In the genomic region with DNA sequence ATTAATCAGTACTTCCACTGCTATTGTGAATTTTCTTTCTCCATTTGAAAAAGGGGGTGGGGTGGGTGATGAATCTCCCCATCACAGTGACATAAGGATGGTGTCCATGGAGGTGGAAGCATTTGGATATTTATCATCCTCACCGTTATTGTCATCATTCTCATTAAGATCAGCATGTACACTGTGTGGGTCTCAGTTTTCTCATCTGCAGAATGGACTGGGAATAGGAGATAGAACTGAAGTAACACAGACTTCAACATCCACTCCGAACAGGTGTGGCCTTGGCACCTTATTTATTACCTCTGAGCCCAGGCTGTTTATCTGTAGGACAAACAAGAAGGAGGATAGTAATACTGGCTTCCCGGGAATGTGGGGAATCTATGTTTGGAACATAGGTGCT, we compare ENCODE assay signal across 16 cellular contexts.
DNase-seq lines count a peak whose midpoint lies in the region; ATAC-seq and TF ChIP-seq lines count a peak whose summit lies in the region.
"Had no signal": no experiment of that assay in that cellular context is flagged by ENCODE, and none has a peak within 500 bp of the region (broad histone marks: within the 10 kb centered on the region; RNA-seq: fewer than 3 reads in every experiment).

No MANE protein-coding gene starts in this region.

- H3K4me3 ChIP-seq in cardiac muscle cell (no peak overlapping the region), A673 (ENCODE audit: low read depth, low read length, poor library complexity, severe bottlenecking) (no peak overlapping the region), mesenchymal stem cell (ENCODE audit: insufficient read depth in 1 of 2, low read depth in 1 of 2, low read length in 2 of 2) (no peak overlapping the region), psoas muscle (no peak overlapping the region), sigmoid colon (no peak overlapping the region)
- H3K4me3 ChIP-seq: BLaER1, HAP-1 had no signal

- no peak overlapping the region for H4K91ac ChIP-seq in mesenchymal stem cell (ENCODE audit: low read length)

- H3K4me2 ChIP-seq in mesenchymal stem cell (ENCODE audit: low read length, poor library complexity, severe bottlenecking), result no peak overlapping the region

- H3K18ac ChIP-seq in mesenchymal stem cell (ENCODE audit: low read depth in 1 of 2, low read length in 2 of 2), result no peak overlapping the region

- TF ChIP-seq CTCF in cardiac muscle cell (IDR thresholded peaks at IDR 0.05; ENCODE audit: low read depth, low read length), result no peak
- TF ChIP-seq CTCF in A673 (conservative IDR thresholded peaks at IDR 0.05; ENCODE audit: low read depth, low read length), result no peak
- TF ChIP-seq CTCF in psoas muscle (IDR thresholded peaks at IDR 0.05), result no peak
- no peak for TF ChIP-seq CTCF in sigmoid colon (IDR thresholded peaks at IDR 0.05)

- no peak overlapping the region for H2AFZ ChIP-seq in mesenchymal stem cell (ENCODE audit: low read depth, low read length)

- H3K4me1 ChIP-seq in cardiac muscle cell (ENCODE audit: low read depth), result peaks cover 41% of the 10 kb centered on the region
- H3K4me1 ChIP-seq in A673 (ENCODE audit: insufficient read depth, low read length, poor library complexity, severe bottlenecking), result peaks cover 41% of the 10 kb centered on the region
- no peaks in the 10 kb centered on the region for H3K4me1 ChIP-seq in mesenchymal stem cell (ENCODE audit: control insufficient read depth, insufficient read depth, low read depth, low read length)
- no peaks in the 10 kb centered on the region for H3K4me1 ChIP-seq in psoas muscle
- H3K4me1 ChIP-seq in sigmoid colon, result no peaks in the 10 kb centered on the region
- H3K4me1 ChIP-seq: HAP-1 had no signal

- no peak for ATAC-seq in left cardiac atrium
- ATAC-seq in psoas muscle, result no peak
- ATAC-seq in GM21367 (IDR thresholded peaks at IDR 0.05; ENCODE audit: unreplicated experiment), result no peak

- no peaks in the 10 kb centered on the region for H3K27me3 ChIP-seq in cardiac muscle cell
- H3K27me3 ChIP-seq in A673 (replicated peaks; ENCODE audit: insufficient read depth, low read depth, low read length, poor library complexity), result no peaks in the 10 kb centered on the region
- H3K27me3 ChIP-seq in mesenchymal stem cell (ENCODE audit: control insufficient read depth in 1 of 2, insufficient read depth in 1 of 2, low read length in 2 of 2), result no peaks in the 10 kb centered on the region
- H3K27me3 ChIP-seq in psoas muscle (ENCODE audit: insufficient read depth in 3 of 3, low read length in 2 of 3), result no peaks in the 10 kb centered on the region
- H3K27me3 ChIP-seq in sigmoid colon, result no peaks in the 10 kb centered on the region
- H3K27me3 ChIP-seq: BLaER1 had no signal

- H2BK5ac ChIP-seq in mesenchymal stem cell (ENCODE audit: low read depth, low read length, poor library complexity, severe bottlenecking), result no peak overlapping the region

- peaks cover 3% of the 10 kb centered on the region for H3K79me1 ChIP-seq in mesenchymal stem cell (replicated peaks; ENCODE audit: low read length, poor library complexity, severe bottlenecking)

- H3K27ac ChIP-seq in cardiac muscle cell (peak overlapping the region; percentile 84), A673 (ENCODE audit: low read depth, low read length, poor library complexity, severe bottlenecking) (peak overlapping the region; percentile 51), mesenchymal stem cell (ENCODE audit: low read length, poor library complexity, severe bottlenecking) (no peak overlapping the region), psoas muscle (peak overlapping the region; percentile 27), sigmoid colon (peak overlapping the region in 1 of 4 donors; percentile 52)
- H3K27ac ChIP-seq: 22Rv1, BLaER1, HL-60 had no signal

- no peak overlapping the region for H4K8ac ChIP-seq in mesenchymal stem cell (ENCODE audit: low read length)

- H3K14ac ChIP-seq in mesenchymal stem cell (ENCODE audit: low read length in 2 of 2), result no peak overlapping the region

- H2AK5ac ChIP-seq in mesenchymal stem cell (ENCODE audit: low read length, severe bottlenecking), result no peak overlapping the region

- no peak overlapping the region for H3K23ac ChIP-seq in mesenchymal stem cell (ENCODE audit: low read length in 2 of 2)

- no TSS peak for BruUV-seq in A673 (replicated peaks; lab: Mats Ljungman, UMichigan)

- H2BK120ac ChIP-seq in mesenchymal stem cell (ENCODE audit: low read depth, low read length), result no peak overlapping the region

- peak overlapping the region; percentile 65 for H3K9ac ChIP-seq in mesenchymal stem cell (ENCODE audit: low read length)
- H3K9ac ChIP-seq: BLaER1 had no signal

- no peaks in the 10 kb centered on the region for H3K9me3 ChIP-seq in cardiac muscle cell (ENCODE audit: low read depth)
- no peaks in the 10 kb centered on the region for H3K9me3 ChIP-seq in A673 (ENCODE audit: low read depth, low read length, poor library complexity, severe bottlenecking)
- H3K9me3 ChIP-seq in mesenchymal stem cell (ENCODE audit: control insufficient read depth, low read length), result no peaks in the 10 kb centered on the region
- no peaks in the 10 kb centered on the region for H3K9me3 ChIP-seq in psoas muscle
- H3K9me3 ChIP-seq in sigmoid colon, result no peaks in the 10 kb centered on the region
- H3K9me3 ChIP-seq: BLaER1, HAP-1 had no signal

- intact Hi-C loops in left cardiac atrium (cut with DNase I), result no loop called here
- intact Hi-C loops in A673 (cut with micrococcal nuclease; ENCODE audit: unreplicated experiment), result no loop called here
- intact Hi-C loops in psoas muscle (cut with DNase I), result loop anchor here in 1 of 2 donors (5.0 kb wide), 1 partner anchor 48 kb away; no protein-coding TSS in a partner anchor
- intact Hi-C loops in sigmoid colon (cut with DNase I), result no loop called here

- CTCF ChIA-PET in A673 (lab: Charles Lee), result no interaction called here

- H2BK15ac ChIP-seq in mesenchymal stem cell (ENCODE audit: low read depth, poor library complexity, severe bottlenecking), result no peak overlapping the region

- no peak for DNase-seq in cardiac muscle cell (ENCODE audit: low read depth in 1 of 2, low spot score in 1 of 2)
- DNase-seq in left cardiac atrium, result no peak
- no peak for DNase-seq in A673 (ENCODE audit: low spot score)
- no peak for DNase-seq in mesenchymal stem cell
- DNase-seq in psoas muscle, result no peak
- no peak for DNase-seq in sigmoid colon
- DNase-seq in NCI-H2196 (lab: John Stamatoyannopoulos, UW; ENCODE audit: unreplicated experiment), result no peak
- DNase-seq: AML-193; CD8-positive, alpha-beta memory T cell; DMS53; GF-D8 had no signal

- H3K36me3 ChIP-seq in cardiac muscle cell (no peaks in the 10 kb centered on the region), A673 (ENCODE audit: insufficient read depth, low read length, poor library complexity, severe bottlenecking) (peaks cover 18% of the 10 kb centered on the region), mesenchymal stem cell (ENCODE audit: control insufficient read depth in 1 of 2, insufficient read depth in 2 of 2, low read depth in 1 of 2, low read length in 2 of 2) (peaks cover 11 to 67% of the 10 kb centered on the region in 2 experiments), psoas muscle (ENCODE audit: insufficient read depth in 1 of 2, low read depth in 1 of 2) (no peaks in the 10 kb centered on the region), sigmoid colon (no peaks in the 10 kb centered on the region)
- H3K36me3 ChIP-seq: BLaER1, HAP-1 had no signal

- no peak for TF ChIP-seq EP300 in sigmoid colon (IDR thresholded peaks at IDR 0.05)

- H3K4ac ChIP-seq in mesenchymal stem cell (ENCODE audit: low read depth in 1 of 2, low read length in 2 of 2), result no peak overlapping the region

- no peak overlapping the region for H2BK12ac ChIP-seq in mesenchymal stem cell (ENCODE audit: low read length in 2 of 2)

- no peak for TF ChIP-seq POLR2A in sigmoid colon (IDR thresholded peaks at IDR 0.05)

- 81% methylated on average over 3 of the region's 3 CpGs for WGBS in mesenchymal stem cell
- WGBS in psoas muscle, 3 donors, result 86 to 95% (median 92%) methylated on average over 3 of the region's 3 CpGs
- whole genome bisulfite sequencing in sigmoid colon, 2 donors, result 76 to 87% methylated on average over 3 of the region's 3 CpGs

- POLR2A ChIA-PET in A673 (lab: Charles Lee; ENCODE audit: low non-redundant PET), result no interaction called here
